Comparison of ENCODE assay signal across 8 cellular contexts in the genomic region with DNA sequence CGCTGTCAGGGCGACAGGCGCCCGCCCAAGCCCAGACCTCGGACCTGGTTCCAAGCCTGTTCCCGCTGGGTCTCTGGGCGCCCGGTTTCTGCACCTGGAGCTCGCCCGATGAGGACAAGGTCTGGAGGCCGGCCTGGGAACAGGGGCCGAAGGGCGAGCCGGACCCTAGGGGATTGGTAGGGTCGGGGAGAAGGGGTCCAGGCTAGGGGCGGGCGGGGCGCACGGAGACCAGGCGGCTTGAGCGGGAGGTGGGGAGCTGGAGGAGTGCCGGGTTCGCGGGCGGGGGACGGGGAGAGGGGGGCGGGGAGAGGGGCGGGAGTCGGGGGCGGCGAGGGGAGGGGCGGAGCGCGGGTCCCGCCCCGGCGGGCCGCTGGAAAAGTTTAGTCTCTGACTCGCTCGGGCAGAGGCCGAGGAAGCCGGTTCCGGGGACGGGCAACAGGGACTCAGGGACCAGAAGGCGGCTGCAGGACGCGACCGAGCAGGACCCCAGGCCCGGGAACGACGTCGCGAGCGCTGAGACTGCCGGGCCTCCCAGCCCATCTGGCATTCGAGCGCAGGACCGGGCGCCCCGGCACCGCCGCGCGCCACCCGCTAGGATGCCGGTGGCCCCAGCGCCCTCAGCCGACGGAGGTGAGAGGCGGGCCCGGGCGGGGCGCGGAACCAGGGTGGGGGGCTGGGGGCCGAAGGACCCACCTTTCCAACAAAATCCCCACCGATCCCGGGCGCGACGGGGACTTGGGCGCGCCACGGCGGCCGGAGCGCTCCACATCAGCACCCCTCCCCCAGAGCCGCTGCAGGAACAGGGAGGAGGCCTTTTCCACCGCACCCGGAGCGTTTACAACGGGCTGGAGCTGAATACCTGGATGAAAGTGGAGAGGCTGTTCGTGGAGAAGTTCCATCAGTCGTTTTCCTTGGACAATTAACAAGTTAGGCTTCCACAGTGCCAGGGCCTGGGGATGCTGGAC. TPM values are rescaled to one million over a fixed set of nuclear protein-coding genes. Genes with fewer than 3 reads are reported as not detected.
DNase-seq lines count a peak whose midpoint lies in the region; ATAC-seq and TF ChIP-seq lines count a peak whose summit lies in the region.

A gene (plus strand): TSS at position 403 of the 965 bp plus-strand sequence. CDS start 9,733 bp downstream, outside the sequence.

- no peak within 1 kb of the TSS for H3K27ac Mint-ChIP-seq in Caco-2 (ENCODE audit: unreplicated experiment)

- in situ Hi-C loops in Panc1 (cut with HindIII; ENCODE audit: low pct_unique_long_range_greater_than_20kb, low sequenced_read_pairs): no loop called here

- H3K9me3 ChIP-seq in Caco-2 (no peaks in the 10 kb centered on the region), Panc1 (ENCODE audit: control insufficient read depth, insufficient read depth, low read depth, low read length) (no peaks in the 10 kb centered on the region), left lung (no peaks in the 10 kb centered on the region)

- POLR2A ChIA-PET in Caco-2 (lab: Charles Lee): no interaction called here
- POLR2A ChIA-PET in Panc1 (lab: Charles Lee): no interaction called here

- H3K9me3 Mint-ChIP-seq in Caco-2 (ENCODE audit: unreplicated experiment): no peaks in the 10 kb centered on the region

- DNase-seq in Caco-2: peak; percentile 34 to 43
- no peak for DNase-seq in Panc1 (ENCODE audit: low read depth, low spot score)
- DNase-seq in cerebellum (ENCODE audit: low spot score): peak; percentile 20
- DNase-seq in left lung: peak; percentile 66 to 88
- DNase-seq in stimulated activated CD4-positive, alpha-beta T cell treated with anti-CD3 and anti-CD28 coated beads, Interleukin-4, amount 100 ng/mL, for 4 hours: peak; percentile 52 to 57
- DNase-seq in COLO668 (lab: John Stamatoyannopoulos, UW; ENCODE audit: unreplicated experiment): no peak

- peak within 1 kb of the TSS; percentile 46 for H3K4me3 ChIP-seq in Caco-2 (ENCODE audit: low read depth, low read length)
- peak within 1 kb of the TSS; percentile 59 to 67 for H3K4me3 ChIP-seq in Panc1 (ENCODE audit: low read depth in 2 of 2, low read length in 2 of 2)
- peak within 1 kb of the TSS; percentile 48 to 64 for H3K4me3 ChIP-seq in left lung

- H3K27me3 Mint-ChIP-seq in Caco-2 (ENCODE audit: insufficient read depth, unreplicated experiment): no peaks in the 10 kb centered on the region

- CTCF ChIA-PET in Caco-2 (lab: Charles Lee) (no interaction called here), Panc1 (lab: Charles Lee) (interaction anchor here (0.6 kb wide), 2 partner anchors 24 to 411 kb away, joined by 6 to 14 read pairs; no protein-coding TSS in a partner anchor)

- ATAC-seq in Panc1 (peak; percentile 89), left lung (peak; percentile 88), HG02884 (IDR thresholded peaks at IDR 0.05; ENCODE audit: unreplicated experiment) (no peak), HG03097 (IDR thresholded peaks at IDR 0.05; ENCODE audit: low FRiP score, unreplicated experiment) (no peak)

- H3K36me3 Mint-ChIP-seq in Caco-2 (ENCODE audit: insufficient read depth, unreplicated experiment): no peaks in the 10 kb centered on the region

- H3K4me3 Mint-ChIP-seq in Caco-2 (ENCODE audit: unreplicated experiment): peak within 1 kb of the TSS; percentile 75

- BruUV-seq in Caco-2 (replicated peaks; lab: Mats Ljungman, UMichigan) (no TSS peak), Panc1 (replicated peaks; lab: Mats Ljungman, UMichigan) (no TSS peak)

- TF ChIP-seq CTCF in Caco-2 (IDR thresholded peaks at IDR 0.05; ENCODE audit: insufficient read depth in 1 of 2, low read depth in 1 of 2, low read length in 1 of 2, severe bottlenecking in 1 of 2, unreplicated experiment in 1 of 2): no peak
- TF ChIP-seq CTCF in Panc1 (IDR thresholded peaks at IDR 0.05): peak; percentile 12
- no peak for TF ChIP-seq CTCF in left lung (IDR thresholded peaks at IDR 0.05)

- H3K4me1 Mint-ChIP-seq in Caco-2 (ENCODE audit: low read depth, unreplicated experiment): no peaks in the 10 kb centered on the region

- H3K27ac ChIP-seq in Panc1 (ENCODE audit: low read length): 0 out of 2 replicates have a peak within 1 kb of the TSS, but pooled peaks have one; percentile 54
- H3K27ac ChIP-seq in left lung: peak within 1 kb of the TSS in 1 of 2 donors; percentile 55

- no peaks in the 10 kb centered on the region for H3K36me3 ChIP-seq in Caco-2 (ENCODE audit: control insufficient read depth, insufficient read depth, low read length)
- H3K36me3 ChIP-seq in Panc1 (ENCODE audit: control insufficient read depth, insufficient read depth, low read length): no peaks in the 10 kb centered on the region
- H3K36me3 ChIP-seq in left lung: no peaks in the 10 kb centered on the region

- H3K4me1 ChIP-seq in Caco-2 (no peaks in the 10 kb centered on the region), Panc1 (ENCODE audit: control insufficient read depth, insufficient read depth, low read length) (peaks cover 2% of the 10 kb centered on the region), left lung (peaks cover 10 to 47% of the 10 kb centered on the region in 2 donors)

- H3K27me3 ChIP-seq in Caco-2 (replicated peaks; ENCODE audit: control insufficient read depth, insufficient read depth, low read length): no peaks in the 10 kb centered on the region
- H3K27me3 ChIP-seq in Panc1 (ENCODE audit: control insufficient read depth, insufficient read depth, low read length): no peaks in the 10 kb centered on the region
- H3K27me3 ChIP-seq in left lung: peaks cover 0 to 39% of the 10 kb centered on the region in 2 donors

- intact Hi-C loops in Caco-2 (cut with micrococcal nuclease; ENCODE audit: unreplicated experiment) (no loop called here), Panc1 (cut with micrococcal nuclease; ENCODE audit: unreplicated experiment) (no loop called here), left lung (cut with DNase I) (no loop called here)

RNA-seq across cellular contexts. Expression of the gene that starts here (rescaled TPM):
- 0.95 and 1.00 TPM in 2 replicates for total RNA-seq in Caco-2 (2022)
- 8.1 TPM for total RNA-seq in Panc1 (2021; ENCODE audit: unreplicated experiment)
- 4.1 TPM for polyA plus RNA-seq in Panc1 (2012; ENCODE audit: insufficient read length)
- 13.2 TPM for total RNA-seq in cerebellum
- 10 to 100 TPM in 1 of 2 donors, 1 to 10 TPM in 1; 6.9 to 15.8 TPM for total RNA-seq in left lung

Comparison
In these comparisons a context has a peak if more than half of its experiments do, and no peak if none do; other contexts are left out.
1. Peak in DNase-seq and H3K4me3 ChIP-seq in Caco-2; RNA of the gene not detected or under 1 TPM.
2. DNase-seq: peak in cerebellum (single experiment), left lung (2 of 2) and stimulated activated CD4-positive, alpha-beta T cell treated with anti-CD3 and anti-CD28 coated beads, Interleukin-4, amount 100 ng/mL, for 4 hours (2 of 2); none in Panc1 (single experiment) and COLO668 (single experiment).
3. ATAC-seq: peak in Panc1 (single experiment) and left lung (single experiment); none in HG02884 (single experiment) and HG03097 (single experiment).
4. Peak in every context shown above with its lines, with median percentiles within 50 percentile points of each other: H3K4me3 ChIP-seq.